12 cellular contexts compared by ENCODE assay signal in genomic region chr9:84062538-84062937, GRCh38.
"Had no signal": no experiment of that assay in that cellular context is flagged by ENCODE, and none has a peak within 500 bp of the region (broad histone marks: within the 10 kb centered on the region; RNA-seq: fewer than 3 reads in every experiment).

No MANE protein-coding gene starts in this region.

- H3K9me3 ChIP-seq: ovary had no signal

- H3K27ac ChIP-seq: dorsolateral prefrontal cortex, ovary had no signal

- H3K36me3 ChIP-seq: ovary had no signal

- H3K4me3 ChIP-seq: dorsolateral prefrontal cortex, lung, ovary had no signal

- H3K27me3 ChIP-seq: ovary had no signal

- ATAC-seq: esophagus mucosa; stimulated activated effector memory CD8-positive, alpha-beta T cell treated with anti-CD3 and anti-CD28 coated beads, Interleukin-12 subunit alpha, Interleukin-12 subunit beta, amount 100 ng/mL, for 72 hours had no signal

- DNase-seq: activated CD4-positive, CD25-positive, alpha-beta regulatory T cell treated with anti-CD3 and anti-CD28 coated beads, Interleukin-2, amount 50 U/mL, for 72 hours; activated naive CD4-positive, alpha-beta T cell treated with Interleukin-2 at 50 U/mL for 16 hours; aorta; glutamatergic neuron; naive B cell; ovary; T-helper 1 cell; T1000 had no signal
